Comparison of ENCODE assay signal across 21 cellular contexts in the genomic region with DNA sequence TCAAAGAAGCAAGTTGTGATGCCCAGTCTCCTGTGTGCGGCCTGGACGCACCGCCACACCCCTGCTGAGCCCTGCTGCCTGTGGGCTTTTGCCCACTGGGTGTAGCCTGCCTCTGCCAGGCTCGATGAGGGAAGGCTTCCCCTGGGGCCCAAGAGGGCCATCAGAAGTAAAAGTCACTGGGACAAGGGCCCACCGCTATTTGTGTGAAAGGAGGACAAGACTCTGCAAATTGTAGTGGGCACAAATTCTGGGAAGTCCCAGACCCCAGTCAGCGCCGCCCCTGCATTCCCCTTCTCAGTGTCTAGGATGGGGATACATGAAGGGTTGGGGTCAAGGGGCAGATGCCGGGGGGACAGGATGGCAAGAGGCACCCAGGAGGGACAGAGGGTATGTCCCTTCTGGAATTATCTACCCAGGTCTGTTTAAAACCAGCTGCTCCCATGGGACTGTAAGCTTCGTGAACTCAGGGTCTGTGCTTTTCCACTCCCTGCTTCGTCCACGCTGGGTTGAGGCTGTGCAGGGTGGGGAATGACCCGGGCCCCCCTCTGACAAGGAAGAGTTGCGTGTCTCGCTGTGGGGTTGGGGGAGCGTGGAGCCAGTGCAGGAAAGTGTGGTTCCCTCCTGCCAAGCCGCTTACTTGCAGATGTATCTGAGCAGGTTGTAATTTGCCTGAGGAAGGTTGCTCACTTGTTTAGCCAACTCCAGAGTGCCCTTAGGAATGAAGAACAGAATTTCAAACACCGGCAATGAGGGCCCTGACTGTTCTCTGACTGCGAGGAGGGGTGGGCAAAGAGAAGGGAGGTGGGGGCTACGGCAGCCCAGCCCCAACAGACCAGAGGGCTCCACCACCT.
A peak's percentile ranks its signal among the peaks of the same experiment; 100 is the strongest.
DNase-seq lines count a peak whose midpoint lies in the region; ATAC-seq, FAIRE-seq and TF ChIP-seq lines count a peak whose summit lies in the region.
"Had no signal": no experiment of that assay in that cellular context is flagged by ENCODE, and none has a peak within 500 bp of the region (broad histone marks: within the 10 kb centered on the region; RNA-seq: fewer than 3 reads in every experiment).

No MANE protein-coding gene starts in this region.

- in situ Hi-C loops in K562 (cut with MboI), result no loop called here

- FAIRE-seq in K562 (lab: Jason Lieb, UNC) (no peak), D721Med (lab: Jason Lieb, UNC) (no peak)
- FAIRE-seq: colon, endothelial cell of umbilical vein had no signal

- TF ChIP-seq EP300 in K562 (IDR thresholded peaks at IDR 0.05; ENCODE audit: low read length), result no peak

- H3K27me3 ChIP-seq in right atrium auricular region, result no peaks in the 10 kb centered on the region
- no peaks in the 10 kb centered on the region for H3K27me3 ChIP-seq in left ventricle myocardium inferior (ENCODE audit: low read depth)
- H3K27me3 ChIP-seq in K562 (ENCODE audit: control insufficient read depth in 2 of 2, insufficient read depth in 2 of 2, low read length in 2 of 2), result no peaks in the 10 kb centered on the region
- H3K27me3 ChIP-seq in upper lobe of right lung, result no peaks in the 10 kb centered on the region
- H3K27me3 ChIP-seq: ovary, vagina had no signal

- H2AFZ ChIP-seq in K562 (ENCODE audit: low read depth, low read length), result no peak overlapping the region

- CTCF ChIA-PET in K562 (lab: Yijun Ruan, JAX; ENCODE audit: low intra/inter-chr PET ratio), result no interaction called here

- H3K27ac ChIP-seq in right atrium auricular region, result no peak overlapping the region
- H3K27ac ChIP-seq in left ventricle myocardium inferior (replicated peaks), result no peak overlapping the region
- peak overlapping the region; percentile 9; the same call in 2 of the 3 replicates for H3K27ac ChIP-seq in K562 (ENCODE audit: extremely low read depth, low read depth, low read length)
- H3K27ac ChIP-seq in upper lobe of right lung, result no peak overlapping the region
- H3K27ac ChIP-seq: KMS-11, ovary, vagina had no signal

- H3K4me3 ChIP-seq in right atrium auricular region (no peak overlapping the region), left ventricle myocardium inferior (no peak overlapping the region), K562 (no peak overlapping the region), mucosa of descending colon (no peak overlapping the region), upper lobe of right lung (no peak overlapping the region)
- H3K4me3 ChIP-seq: ovary, vagina had no signal

- intact Hi-C loops in left ventricle myocardium inferior (cut with micrococcal nuclease) (no loop called here), K562 (cut with micrococcal nuclease) (no loop called here), mucosa of descending colon (cut with DNase I, micrococcal nuclease) (no loop called here), upper lobe of right lung (cut with DNase I) (no loop called here)

- 96% methylated on average over 19 of the region's 19 CpGs for WGBS in K562 (ENCODE audit: insufficient coverage, low coverage, missing lambda C conversion rate)

- no peak for TF ChIP-seq POLR2A in K562 (conservative IDR thresholded peaks at IDR 0.05)

- no peak for ATAC-seq in K562
- ATAC-seq in mucosa of descending colon, result no peak
- peak; percentile 27 for ATAC-seq in upper lobe of right lung
- ATAC-seq in HG03457 (IDR thresholded peaks at IDR 0.05; ENCODE audit: unreplicated experiment), result no peak
- ATAC-seq: CD8-positive, alpha-beta T cell had no signal

- no peaks in the 10 kb centered on the region for H3K9me3 ChIP-seq in right atrium auricular region
- H3K9me3 ChIP-seq in left ventricle myocardium inferior (replicated peaks), result no peaks in the 10 kb centered on the region
- H3K9me3 ChIP-seq in K562 (replicated peaks; ENCODE audit: control insufficient read depth, insufficient read depth, low read depth, low read length), result no peaks in the 10 kb centered on the region
- H3K9me3 ChIP-seq in mucosa of descending colon, result no peaks in the 10 kb centered on the region
- no peaks in the 10 kb centered on the region for H3K9me3 ChIP-seq in upper lobe of right lung
- H3K9me3 ChIP-seq: ovary, vagina had no signal

- BruUV-seq in K562 (replicated peaks; lab: Mats Ljungman, UMichigan), result no TSS peak

- POLR2A ChIA-PET in K562 (lab: Yijun Ruan, JAX), result interaction anchor here (0.8 to 3.0 kb wide), 5 partner anchors 9 to 30 kb away, joined by 3 to 17 read pairs (median 4); no protein-coding TSS in a partner anchor

- H3K36me3 ChIP-seq in right atrium auricular region (no peaks in the 10 kb centered on the region), left ventricle myocardium inferior (no peaks in the 10 kb centered on the region), K562 (ENCODE audit: control insufficient read depth, insufficient read depth, low read length) (peaks cover 69% of the 10 kb centered on the region; the same call in 2 of the 3 replicates), mucosa of descending colon (ENCODE audit: low read depth) (no peaks in the 10 kb centered on the region), upper lobe of right lung (no peaks in the 10 kb centered on the region)
- H3K36me3 ChIP-seq: ovary, vagina had no signal

- DNase-seq in right atrium auricular region (ENCODE audit: low spot score) (peak; percentile 54), left ventricle myocardium inferior (no peak), K562 (ENCODE audit: extremely low read depth in 1 of 4, low spot score in 3 of 4) (no peak), mucosa of descending colon (peak in 2 of 3 donors; percentile 3 to 33), upper lobe of right lung (peak; percentile 40), D721Med (ENCODE audit: insufficient read length, low spot score) (no peak)
- no peak for DNase-seq in stimulated activated CD4-positive, alpha-beta T cell treated with anti-CD3 and anti-CD28 coated beads, Interleukin-15, amount 100 ng/mL, for 24 hours
- DNase-seq: activated CD4-positive, alpha-beta T cell treated with anti-CD3 and anti-CD28 coated beads for 1 hour; activated naive CD4-positive, alpha-beta T cell treated with anti-CD3 and anti-CD28 coated beads, Interleukin-2, amount 50 U/mL, for 16 hours; NCI-H1092; NCI-H2107; NCI-H526; SIG-M5; stimulated activated CD4-positive, alpha-beta T cell treated with anti-CD3 and anti-CD28 coated beads, Interleukin-2, amount 100 ng/mL, for 48 hours had no signal

- TF ChIP-seq CTCF in right atrium auricular region (IDR thresholded peaks at IDR 0.05) (no peak), left ventricle myocardium inferior (IDR thresholded peaks at IDR 0.05; ENCODE audit: borderline replicate concordance) (no peak), K562 (IDR thresholded peaks at IDR 0.05 in 2 of 3, conservative IDR thresholded peaks at IDR 0.05 in 1 of 3; ENCODE audit: insufficient read depth in 2 of 3, low read depth in 1 of 3, low read length in 3 of 3) (no peak), mucosa of descending colon (IDR thresholded peaks at IDR 0.05) (no peak), upper lobe of right lung (IDR thresholded peaks at IDR 0.05) (no peak), D721Med (IDR thresholded peaks at IDR 0.05; ENCODE audit: insufficient read depth, missing control alignments) (no peak)

- no peaks in the 10 kb centered on the region for H4K20me1 ChIP-seq in K562 (replicated peaks; ENCODE audit: control insufficient read depth, insufficient read depth, low read length)

- peaks cover 12% of the 10 kb centered on the region; the same call in 1 of the 3 replicates for H3K79me2 ChIP-seq in K562 (ENCODE audit: control insufficient read depth, insufficient read depth, low read length)

- no peaks in the 10 kb centered on the region for H3K9me1 ChIP-seq in K562 (ENCODE audit: control insufficient read depth, insufficient read depth, low read length)

- peaks cover 0 to 22% of the 10 kb centered on the region in 2 donors for H3K4me1 ChIP-seq in right atrium auricular region
- peaks cover 13% of the 10 kb centered on the region for H3K4me1 ChIP-seq in left ventricle myocardium inferior
- H3K4me1 ChIP-seq in K562 (replicated peaks in 1 of 2; ENCODE audit: control insufficient read depth in 2 of 2, insufficient read depth in 2 of 2, low read length in 2 of 2), result peaks cover 37 to 66% of the 10 kb centered on the region in 2 experiments
- H3K4me1 ChIP-seq in mucosa of descending colon (ENCODE audit: low read depth), result no peaks in the 10 kb centered on the region
- peaks cover 3% of the 10 kb centered on the region for H3K4me1 ChIP-seq in upper lobe of right lung
- H3K4me1 ChIP-seq: vagina had no signal

- no peak overlapping the region for H3K4me2 ChIP-seq in K562 (ENCODE audit: insufficient read depth, low read length)
- H3K4me2 ChIP-seq: KMS-11 had no signal

- peak overlapping the region in 1 of 2 experiments; percentile 82; a peak in 2 of 4 replicates for H3K9ac ChIP-seq in K562 (ENCODE audit: insufficient read depth in 1 of 2, low read depth in 2 of 2, low read length in 2 of 2)
- H3K9ac ChIP-seq: KMS-11 had no signal

- no peak for TF ChIP-seq RAD21 in K562 (CRISPR knock-in tag; conservative IDR thresholded peaks at IDR 0.05 in 1 of 2, IDR thresholded peaks at IDR 0.05 in 1 of 2)

TF ChIP-seq in K562, 482 proteins besides CTCF, POLR2A, EP300 and RAD21:
- TF ChIP-seq ZNF282 (CRISPR knock-in tag; IDR thresholded peaks at IDR 0.05) (no peak), NR1H2 (CRISPR knock-in tag; IDR thresholded peaks at IDR 0.05) (no peak), TAF7 (tag; IDR thresholded peaks at IDR 0.05) (no peak), USF1 (CRISPR knock-in tag; IDR thresholded peaks at IDR 0.05) (0 out of 2 replicates have a peak, but pooled peaks have one; percentile 12)

Comparison
In these comparisons a context has a peak if more than half of its experiments do, and no peak if none do; other contexts are left out.
1. DNase-seq: peak in right atrium auricular region (single experiment), mucosa of descending colon (2 of 3) and upper lobe of right lung (single experiment); none in left ventricle myocardium inferior (single experiment), K562 (0 of 4), D721Med (single experiment) and stimulated activated CD4-positive, alpha-beta T cell treated with anti-CD3 and anti-CD28 coated beads, Interleukin-15, amount 100 ng/mL, for 24 hours (single experiment).